Comparison of ENCODE assay signal across 8 cellular contexts in the genomic region with DNA sequence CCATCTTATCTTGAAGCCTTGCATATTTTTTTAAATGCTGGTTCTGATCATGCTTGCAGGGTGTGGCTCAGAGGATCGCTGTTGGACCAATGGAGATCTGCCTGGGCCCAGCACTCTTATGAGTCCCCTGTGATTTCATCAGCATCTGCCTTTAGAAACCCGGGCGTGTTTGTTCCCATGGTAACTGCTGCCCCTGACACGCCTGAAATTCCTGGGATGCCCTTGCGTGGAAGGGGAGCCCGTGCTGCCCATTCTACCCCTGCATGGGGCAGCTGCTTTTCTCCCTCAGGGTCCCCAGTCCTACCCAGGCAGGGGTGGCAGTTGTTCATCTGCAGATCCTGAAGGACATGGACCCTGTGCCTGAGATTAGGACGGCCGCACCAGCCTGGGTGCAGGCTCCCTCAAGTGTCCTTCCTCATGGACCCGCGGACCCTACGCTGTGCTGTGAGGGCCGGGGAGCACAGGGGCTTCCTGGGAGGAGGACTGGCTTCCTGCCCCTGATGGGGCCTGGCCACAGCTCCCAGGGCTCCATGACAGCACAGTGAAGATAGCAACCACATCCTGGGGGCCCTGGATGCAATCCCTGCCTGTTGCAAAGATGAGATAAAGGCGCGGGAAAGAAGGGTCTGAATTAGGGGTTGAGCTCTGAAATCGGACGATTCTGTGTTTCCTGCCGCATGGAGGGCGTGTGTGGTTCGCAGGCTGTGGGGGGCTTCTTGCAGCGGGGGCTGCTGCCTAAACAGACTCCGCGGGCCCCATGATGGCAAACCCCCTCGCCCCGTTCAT.
A peak's percentile ranks its signal among the peaks of the same experiment; 100 is the strongest.
DNase-seq lines count a peak whose midpoint lies in the region; ATAC-seq lines count a peak whose summit lies in the region.

No MANE protein-coding gene starts in this region.

- ATAC-seq in left cardiac atrium (peak; percentile 74 to 83), HG03520 (IDR thresholded peaks at IDR 0.05; ENCODE audit: unreplicated experiment) (no peak)

- no peaks in the 10 kb centered on the region for H3K27me3 ChIP-seq in skeletal muscle satellite cell (ENCODE audit: control insufficient read depth, insufficient read depth, low read length)

- peaks cover 22% of the 10 kb centered on the region for H3K4me1 Mint-ChIP-seq in activated T-helper 1 cell treated with anti-CD3 and anti-CD28 coated beads, Interleukin-12 subunit alpha, Interleukin-12 subunit beta, Interleukin-2, Interleukin-4 antibody, amounts not matched to agents 30 ng/mL and 10 ng/mL and 1 ng/mL, durations not matched to agents 14 hours and 24 hours and 36 hours (ENCODE audit: low read depth)

- H3K27ac Mint-ChIP-seq in activated T-helper 1 cell treated with anti-CD3 and anti-CD28 coated beads, Interleukin-12 subunit alpha, Interleukin-12 subunit beta, Interleukin-2, Interleukin-4 antibody, amounts not matched to agents 30 ng/mL and 10 ng/mL and 1 ng/mL, durations not matched to agents 14 hours and 24 hours and 36 hours = no peak overlapping the region

- H3K4me1 ChIP-seq in skeletal muscle satellite cell (ENCODE audit: control insufficient read depth, insufficient read depth, low read length) = peaks cover 28% of the 10 kb centered on the region

- no peaks in the 10 kb centered on the region for H3K9me3 ChIP-seq in skeletal muscle satellite cell (replicated peaks; ENCODE audit: low read length)

- peak; percentile 26 for DNase-seq in stimulated activated CD4-positive, alpha-beta T cell treated with anti-CD3 and anti-CD28 coated beads, Interleukin-15, amount 100 ng/mL, for 24 hours
- no peak for DNase-seq in stimulated activated CD4-positive, alpha-beta T cell treated with anti-CD3 and anti-CD28 coated beads, Interleukin-2, amount 100 ng/mL, for 24 hours
- DNase-seq in activated T-helper 1 cell treated with anti-CD3 and anti-CD28 coated beads, Interleukin-12 subunit alpha, Interleukin-12 subunit beta, Interleukin-2, Interleukin-4 antibody, amounts not matched to agents 30 ng/mL and 10 ng/mL and 1 ng/mL, durations not matched to agents 14 hours and 24 hours and 36 hours (ENCODE audit: low spot score) = no peak
- DNase-seq in left cardiac atrium (no peak), inferior parietal cortex (ENCODE audit: extremely low spot score) (no peak), OCI-M2 (lab: John Stamatoyannopoulos, UW; ENCODE audit: unreplicated experiment) (no peak)

- peak overlapping the region; percentile 46 for H3K9ac ChIP-seq in skeletal muscle satellite cell (ENCODE audit: low read depth, low read length)

- peak overlapping the region; percentile 56 for H3K4me3 ChIP-seq in skeletal muscle satellite cell (ENCODE audit: low read length)

- H3K4me3 Mint-ChIP-seq in activated T-helper 1 cell treated with anti-CD3 and anti-CD28 coated beads, Interleukin-12 subunit alpha, Interleukin-12 subunit beta, Interleukin-2, Interleukin-4 antibody, amounts not matched to agents 30 ng/mL and 10 ng/mL and 1 ng/mL, durations not matched to agents 14 hours and 24 hours and 36 hours = peak overlapping the region; percentile 65

- H3K4me2 ChIP-seq in skeletal muscle satellite cell (ENCODE audit: low read length) = peak overlapping the region; percentile 76

- H3K9me3 Mint-ChIP-seq in activated T-helper 1 cell treated with anti-CD3 and anti-CD28 coated beads, Interleukin-12 subunit alpha, Interleukin-12 subunit beta, Interleukin-2, Interleukin-4 antibody, amounts not matched to agents 30 ng/mL and 10 ng/mL and 1 ng/mL, durations not matched to agents 14 hours and 24 hours and 36 hours = no peaks in the 10 kb centered on the region

- intact Hi-C loops in activated T-helper 1 cell treated with anti-CD3 and anti-CD28 coated beads, Interleukin-12 subunit alpha, Interleukin-12 subunit beta, Interleukin-2, Interleukin-4 antibody, amounts not matched to agents 30 ng/mL and 10 ng/mL and 1 ng/mL, durations not matched to agents 14 hours and 24 hours and 36 hours (cut with micrococcal nuclease) = loop anchor here (5.0 kb wide), 1 partner anchor 140 kb away; no protein-coding TSS in a partner anchor
- intact Hi-C loops in left cardiac atrium (cut with DNase I) = loop anchor here in 1 of 2 donors (5.0 kb wide), 1 partner anchor 790 kb away; no protein-coding TSS in a partner anchor

- H3K27me3 Mint-ChIP-seq in activated T-helper 1 cell treated with anti-CD3 and anti-CD28 coated beads, Interleukin-12 subunit alpha, Interleukin-12 subunit beta, Interleukin-2, Interleukin-4 antibody, amounts not matched to agents 30 ng/mL and 10 ng/mL and 1 ng/mL, durations not matched to agents 14 hours and 24 hours and 36 hours (ENCODE audit: insufficient read depth) = peaks cover 7% of the 10 kb centered on the region

- no peaks in the 10 kb centered on the region for H3K36me3 ChIP-seq in skeletal muscle satellite cell (ENCODE audit: insufficient read depth, low read length)

- H3K36me3 Mint-ChIP-seq in activated T-helper 1 cell treated with anti-CD3 and anti-CD28 coated beads, Interleukin-12 subunit alpha, Interleukin-12 subunit beta, Interleukin-2, Interleukin-4 antibody, amounts not matched to agents 30 ng/mL and 10 ng/mL and 1 ng/mL, durations not matched to agents 14 hours and 24 hours and 36 hours (ENCODE audit: low read depth) = no peaks in the 10 kb centered on the region
